Comparison of ENCODE assay signal across 24 cellular contexts in the genomic region with DNA sequence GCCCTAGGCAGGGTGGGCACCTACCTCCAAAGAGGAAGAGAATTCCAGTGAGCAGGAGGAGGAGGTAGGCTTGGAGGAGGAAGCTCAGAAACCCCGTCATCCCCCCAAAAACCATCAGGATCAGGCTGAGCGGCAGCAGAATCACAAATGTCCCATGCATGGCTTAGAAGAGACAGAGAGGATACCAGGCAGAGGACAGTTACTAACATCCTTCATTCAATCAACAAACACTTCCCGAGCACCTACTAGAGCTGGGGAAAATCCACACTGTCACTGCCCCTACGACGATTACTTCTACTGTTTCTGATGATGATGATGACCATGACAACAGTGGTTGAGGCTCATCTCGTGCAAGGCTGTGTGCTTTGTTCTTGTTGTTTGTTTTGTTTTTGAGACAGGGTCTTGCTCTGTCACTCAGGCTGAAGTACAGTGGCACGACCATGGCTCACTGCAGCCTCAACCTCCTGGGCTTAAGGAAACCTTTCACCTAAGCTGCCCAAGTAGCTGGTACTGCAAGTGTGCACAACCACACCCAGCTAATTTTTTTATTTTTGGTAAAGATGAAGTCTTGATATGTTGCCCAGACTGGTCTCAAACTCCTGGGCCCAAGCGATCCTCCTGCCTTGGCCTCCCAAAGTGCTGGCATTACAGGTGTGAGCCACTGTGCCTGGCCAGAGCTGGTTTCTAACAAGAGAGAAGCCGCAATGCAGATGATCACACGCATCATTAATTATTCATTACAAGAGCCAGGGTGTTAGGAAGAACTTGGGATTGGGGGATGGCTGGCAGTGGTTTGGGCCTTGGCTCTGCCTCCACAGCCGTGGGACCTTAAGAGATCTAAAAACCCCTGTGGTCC. TPM values are rescaled to one million over a fixed set of nuclear protein-coding genes. Genes with fewer than 3 reads are reported as not detected.
A peak's percentile ranks its signal among the peaks of the same experiment; 100 is the strongest.
DNase-seq lines count a peak whose midpoint lies in the region; ATAC-seq, FAIRE-seq and TF ChIP-seq lines count a peak whose summit lies in the region.
"Had no signal": no experiment of that assay in that cellular context is flagged by ENCODE, and none has a peak within 500 bp of the region (broad histone marks: within the 10 kb centered on the region; RNA-seq: fewer than 3 reads in every experiment).

No MANE protein-coding gene starts in this region.

- CTCF ChIA-PET in K562 (lab: Yijun Ruan, JAX; ENCODE audit: low intra/inter-chr PET ratio) = interaction anchor here (0.6 to 3.4 kb wide), 2 partner anchors 63 to 87 kb away, joined by 4 to 27 read pairs; no protein-coding TSS in a partner anchor

- no peak overlapping the region for H4K5ac ChIP-seq in H9 (ENCODE audit: insufficient read length, low read depth, low read length)

- H3K4me3 ChIP-seq in K562 = no peak overlapping the region
- H3K4me3 ChIP-seq: dorsolateral prefrontal cortex, left ventricle myocardium inferior, skin epidermis had no signal

- POLR2A ChIA-PET in K562 (lab: Yijun Ruan, JAX) = no interaction called here

- intact Hi-C loops in K562 (cut with micrococcal nuclease) = loop anchor here (5.0 kb wide), 1 partner anchor 310 kb away; the partner anchor contains the start of gene LITAFD

- TF ChIP-seq POLR2A in K562 (conservative IDR thresholded peaks at IDR 0.05) = no peak

- H3K18ac ChIP-seq in H9 (ENCODE audit: insufficient read length, low read depth, low read length) = peak overlapping the region; percentile 65

- H3K4me2 ChIP-seq in H9 (ENCODE audit: insufficient read depth, insufficient read length, low read length) (no peak overlapping the region), K562 (ENCODE audit: insufficient read depth, low read length) (peak overlapping the region; percentile 69; the same call in 1 of the 2 replicates)

- peaks cover 1% of the 10 kb centered on the region for H3K27me3 Mint-ChIP-seq in H9 (ENCODE audit: low read depth)
- peaks cover 7% of the 10 kb centered on the region for H3K27me3 Mint-ChIP-seq in neural crest cell (ENCODE audit: low read depth)

- H3K23me2 ChIP-seq in H9 (ENCODE audit: insufficient read length, low read depth, low read length, poor library complexity, severe bottlenecking) = no peaks in the 10 kb centered on the region

- H3K27me3 ChIP-seq in H9 (ENCODE audit: insufficient read depth, low read length) (no peaks in the 10 kb centered on the region), K562 (ENCODE audit: control insufficient read depth in 2 of 2, insufficient read depth in 2 of 2, low read length in 2 of 2) (peaks cover 12 to 36% of the 10 kb centered on the region in 2 experiments; a peak in 4 of 5 replicates)

- no peak overlapping the region for H3K14ac ChIP-seq in H9 (ENCODE audit: insufficient read depth, low read length)

- no peaks in the 10 kb centered on the region for H4K20me1 ChIP-seq in H9 (ENCODE audit: control insufficient read depth, insufficient read depth, insufficient read length)
- 0 out of 2 replicates have a peak, but pooled peaks cover 5% of the 10 kb centered on the region for H4K20me1 ChIP-seq in K562 (replicated peaks; ENCODE audit: control insufficient read depth, insufficient read depth, low read length)

- in situ Hi-C loops in K562 (cut with MboI) = loop anchor here (25.0 kb wide), 1 partner anchor 1590 kb away; no protein-coding TSS in a partner anchor

- H4K8ac ChIP-seq in H9 (replicated peaks; ENCODE audit: insufficient read length, low read depth, low read length) = no peak overlapping the region

- H3K4me1 Mint-ChIP-seq in H9 = peaks cover 23 to 41% of the 10 kb centered on the region in 2 experiments
- peaks cover 46% of the 10 kb centered on the region for H3K4me1 Mint-ChIP-seq in neural crest cell

- H3T11ph ChIP-seq in H9 (ENCODE audit: low read length) = no peak overlapping the region

- H3K36me3 ChIP-seq in K562 (ENCODE audit: control insufficient read depth, insufficient read depth, low read length) = no peaks in the 10 kb centered on the region
- H3K36me3 ChIP-seq: left ventricle myocardium inferior had no signal

- H3K9me3 ChIP-seq in H9 (ENCODE audit: control insufficient read depth, low read depth, low read length) (no peaks in the 10 kb centered on the region), K562 (replicated peaks; ENCODE audit: control insufficient read depth, insufficient read depth, low read depth, low read length) (no peaks in the 10 kb centered on the region)
- H3K9me3 ChIP-seq: left ventricle myocardium inferior had no signal

- no peak overlapping the region for H2BK5ac ChIP-seq in H9 (ENCODE audit: insufficient read length, low read length)

- H2AK5ac ChIP-seq in H9 (ENCODE audit: insufficient read length, low read length) = no peak overlapping the region

- TF ChIP-seq CTCF in H9 (conservative IDR thresholded peaks at IDR 0.05) (no peak), K562 (IDR thresholded peaks at IDR 0.05 in 2 of 3, conservative IDR thresholded peaks at IDR 0.05 in 1 of 3; ENCODE audit: insufficient read depth in 2 of 3, low read depth in 1 of 3, low read length in 3 of 3) (no peak), neural crest cell (conservative IDR thresholded peaks at IDR 0.05) (no peak)

- H3K79me2 ChIP-seq in H9 (ENCODE audit: insufficient read depth, low read length) = no peaks in the 10 kb centered on the region
- no peaks in the 10 kb centered on the region for H3K79me2 ChIP-seq in K562 (ENCODE audit: control insufficient read depth, insufficient read depth, low read length)

- no peak overlapping the region for H2AFZ ChIP-seq in H9 (ENCODE audit: low read length)
- H2AFZ ChIP-seq in K562 (ENCODE audit: low read depth, low read length) = no peak overlapping the region

- H3K27ac ChIP-seq in H9 (ENCODE audit: insufficient read length, low read depth, low read length) = no peak overlapping the region
- no peak overlapping the region for H3K27ac ChIP-seq in K562 (ENCODE audit: extremely low read depth, low read depth, low read length)
- H3K27ac ChIP-seq: left ventricle myocardium inferior, skin epidermis had no signal

- no peak for FAIRE-seq in K562 (lab: Jason Lieb, UNC)
- FAIRE-seq: G401.6, islet of Langerhans had no signal

- H2BK12ac ChIP-seq in H9 (ENCODE audit: insufficient read length, low read depth, low read length) = peak overlapping the region; percentile 2

- WGBS in H9 (ENCODE audit: extremely low coverage, insufficient read length, low lambda C conversion rate) = no CpG with 5 or more reads among the region's 11 CpGs
- 3% methylated on average over 11 of the region's 11 CpGs for WGBS in K562 (ENCODE audit: insufficient coverage, low coverage, missing lambda C conversion rate)

- peak; percentile 6 for DNase-seq in NCI-H1092 treated with DMSO at 0.1 percent for 48 hours (lab: John Stamatoyannopoulos, UW)
- DNase-seq in NCI-H1092 (lab: John Stamatoyannopoulos, UW) = no peak
- DNase-seq in H9 = no peak
- DNase-seq in K562 (ENCODE audit: extremely low read depth in 1 of 4, low spot score in 3 of 4) = no peak
- no peak for DNase-seq in neural crest cell (ENCODE audit: low read depth, low spot score)
- no peak for DNase-seq in AG20443 (ENCODE audit: low spot score)
- DNase-seq in NCI-H1105 (lab: John Stamatoyannopoulos, UW) = no peak
- DNase-seq: 8988T; activated gamma-delta T cell treated with Interleukin-2 at 50 U/mL for 16 hours; CD8-positive, alpha-beta T cell; left ventricle myocardium inferior; NCI-H2081 had no signal

- H3K4me1 ChIP-seq in H9 (ENCODE audit: insufficient read depth, low read length) (no peaks in the 10 kb centered on the region; the same call in 1 of the 2 replicates), K562 (replicated peaks in 1 of 2; ENCODE audit: control insufficient read depth in 2 of 2, insufficient read depth in 2 of 2, low read length in 2 of 2) (peaks cover 0 to 8% of the 10 kb centered on the region in 2 experiments; a peak in 2 of 5 replicates)

- H3K79me1 ChIP-seq in H9 (ENCODE audit: insufficient read depth, low read depth, low read length, poor library complexity, severe bottlenecking) = no peaks in the 10 kb centered on the region

- H3K9me3 Mint-ChIP-seq in H9 (peaks cover 5 to 7% of the 10 kb centered on the region in 2 experiments; a peak in 3 of 5 replicates), neural crest cell (no peaks in the 10 kb centered on the region)
- H3K9me3 Mint-ChIP-seq: CD8-positive, alpha-beta T cell; mesothelial cell of epicardium; naive thymus-derived CD4-positive, alpha-beta T cell; stimulated activated naive CD8-positive, alpha-beta T cell treated with anti-CD3 and anti-CD28 coated beads, Interleukin-15, amount 100 ng/mL, for 72 hours had no signal

- no peak overlapping the region for H3K4me3 Mint-ChIP-seq in H9
- peak overlapping the region; percentile 62 for H3K4me3 Mint-ChIP-seq in neural crest cell
- H3K4me3 Mint-ChIP-seq: activated CD8-positive, alpha-beta T cell treated with anti-CD3 and anti-CD28 coated beads, Interleukin-2, amount 10 ng/mL, durations not matched to agents 7 days and 5 days; CD8-positive, alpha-beta T cell; mesothelial cell of epicardium; naive thymus-derived CD4-positive, alpha-beta T cell had no signal

- H3K9ac ChIP-seq in H9 (ENCODE audit: extremely low read depth, insufficient read length, low read length) (no peak overlapping the region), K562 (ENCODE audit: insufficient read depth in 1 of 2, low read depth in 2 of 2, low read length in 2 of 2) (no peak overlapping the region)

- ATAC-seq in K562 = no peak
- no peak for ATAC-seq in GM18511 (IDR thresholded peaks at IDR 0.05; ENCODE audit: unreplicated experiment)
- ATAC-seq: activated CD8-positive, alpha-beta T cell treated with anti-CD3 and anti-CD28 coated beads, Interleukin-2, amount 10 ng/mL, durations not matched to agents 7 days and 5 days; CD8-positive, alpha-beta T cell; naive thymus-derived CD4-positive, alpha-beta T cell had no signal

- no peak for TF ChIP-seq RAD21 in K562 (CRISPR knock-in tag; conservative IDR thresholded peaks at IDR 0.05 in 1 of 2, IDR thresholded peaks at IDR 0.05 in 1 of 2)

- H2BK120ac ChIP-seq in H9 (ENCODE audit: low read depth, low read length, poor library complexity, severe bottlenecking) = no peak overlapping the region

- no peak overlapping the region for H4K91ac ChIP-seq in H9 (ENCODE audit: insufficient read length, low read depth, low read length)

- no peak for TF ChIP-seq EP300 in K562 (IDR thresholded peaks at IDR 0.05; ENCODE audit: low read length)

- H2BK20ac ChIP-seq in H9 (ENCODE audit: low read depth, low read length, poor library complexity, severe bottlenecking) = no peak overlapping the region

- no peak overlapping the region for H3K56ac ChIP-seq in H9 (ENCODE audit: insufficient read length, low read depth, low read length)

- H2BK15ac ChIP-seq in H9 (ENCODE audit: low read depth, low read length) = no peak overlapping the region

- no TSS peak for BruUV-seq in K562 (replicated peaks; lab: Mats Ljungman, UMichigan)

- H3K36me3 Mint-ChIP-seq in H9 (ENCODE audit: insufficient read depth in 1 of 3, low read depth in 3 of 3) = no peaks in the 10 kb centered on the region
- no peaks in the 10 kb centered on the region for H3K36me3 Mint-ChIP-seq in neural crest cell (ENCODE audit: low read depth)
- H3K36me3 Mint-ChIP-seq: CD8-positive, alpha-beta T cell; mesothelial cell of epicardium; naive thymus-derived CD4-positive, alpha-beta T cell had no signal

- H3K23ac ChIP-seq in H9 (ENCODE audit: insufficient read length, low read depth, low read length) = no peak overlapping the region

- H3K4ac ChIP-seq in H9 (ENCODE audit: low read depth, low read length) = no peak overlapping the region

- H3K27ac Mint-ChIP-seq in H9 = peak overlapping the region; percentile 53 to 98 (median 64); a peak in 5 of 7 replicates
- H3K27ac Mint-ChIP-seq in neural crest cell (ENCODE audit: unreplicated experiment) = peak overlapping the region; percentile 99
- H3K27ac Mint-ChIP-seq: CD8-positive, alpha-beta T cell; naive thymus-derived CD4-positive, alpha-beta T cell had no signal

- no peaks in the 10 kb centered on the region for H3K9me1 ChIP-seq in K562 (ENCODE audit: control insufficient read depth, insufficient read depth, low read length)

RNA-seq across cellular contexts. Expression of gene TMEM114, which starts 18.0 kb away (rescaled TPM):
- 0.33 and 1.2 TPM in 2 replicates for total RNA-seq in H9 (2021)
- total RNA-seq in K562 (2011; cell fraction: chromatin; rRNA removed; ENCODE audit: low replicate concordance) = not detected in 2 replicates
- not detected in 2 replicates for total RNA-seq in K562 (2011; cell fraction: nucleolus; rRNA removed)
- total RNA-seq in K562 (2011; cell fraction: nucleoplasm; rRNA removed) = not detected in 2 replicates
- not detected in 2 replicates for total RNA-seq in K562 (2014; rRNA removed)
- not detected in 2 replicates for total RNA-seq in K562 (2014; rRNA removed; fragmentation: Illumina TruSeq; extraction: Trizol)
- not detected in 2 replicates for total RNA-seq in K562 (2015; rRNA removed; fragmentation: Illumina TruSeq; extraction: Trizol)
- total RNA-seq in K562 (2021) = not detected in 2 replicates
- not detected in 2 replicates for polyA plus RNA-seq in K562 (2011; rRNA removed)
- polyA plus RNA-seq in K562 (2011; cell fraction: cytosol; rRNA removed) = not detected in 2 replicates
- polyA plus RNA-seq in K562 (2011; cell fraction: nucleus; rRNA removed) = not detected in 2 replicates
- polyA plus RNA-seq in K562 (2012) = not detected in 2 replicates
- not detected in 2 replicates for polyA plus RNA-seq in K562 (2014; fragmentation: Illumina TruSeq; extraction: Trizol)
- polyA plus RNA-seq in K562 (2014; fragmentation: Nextera tagmentation; extraction: Ambion mirVana) = not detected
- not detected in 2 replicates for polyA plus RNA-seq in K562 (2014; rRNA removed)
- polyA minus RNA-seq in K562 (2011; rRNA and poly(A)+ RNA removed) = not detected in 2 replicates
- not detected in 2 replicates for polyA minus RNA-seq in K562 (2011; cell fraction: cytosol; rRNA and poly(A)+ RNA removed)
- polyA minus RNA-seq in K562 (2011; cell fraction: nucleus; rRNA and poly(A)+ RNA removed) = not detected in 2 replicates
- total RNA-seq in neural crest cell = not detected in 2 replicates
- total RNA-seq: activated CD8-positive, alpha-beta T cell treated with anti-CD3 and anti-CD28 coated beads, Interleukin-2, amount 10 ng/mL, durations not matched to agents 7 days and 5 days; CD8-positive, alpha-beta T cell; glomerular endothelial cell; left ventricle myocardium inferior; mesothelial cell of epicardium; naive thymus-derived CD4-positive, alpha-beta T cell; osteoblast; T-helper 2 cell treated with Interferon-gamma antibody and Interleukin-4, amounts not matched to agents 100 ng/mL and 5 ng/mL, for 36 hours had no signal
- polyA plus RNA-seq: naive thymus-derived CD4-positive, alpha-beta T cell had no signal

RNA-seq across cellular contexts. Expression of gene METTL22, which starts 49.2 kb away (rescaled TPM):
- total RNA-seq in H9 (2021) = 48.9 and 51.9 TPM in 2 replicates
- 203 and 313 TPM in 2 replicates for total RNA-seq in K562 (2011; cell fraction: chromatin; rRNA removed; ENCODE audit: low replicate concordance)
- 169 and 173 TPM in 2 replicates for total RNA-seq in K562 (2011; cell fraction: nucleolus; rRNA removed)
- total RNA-seq in K562 (2011; cell fraction: nucleoplasm; rRNA removed) = 165 and 179 TPM in 2 replicates
- 12.6 and 20.0 TPM in 2 replicates for total RNA-seq in K562 (2014; rRNA removed)
- 11.5 and 14.7 TPM in 2 replicates for total RNA-seq in K562 (2014; rRNA removed; fragmentation: Illumina TruSeq; extraction: Trizol)
- 16.5 and 18.5 TPM in 2 replicates for total RNA-seq in K562 (2015; rRNA removed; fragmentation: Illumina TruSeq; extraction: Trizol)
- total RNA-seq in K562 (2021) = 20.6 and 26.3 TPM in 2 replicates
- polyA plus RNA-seq in K562 (2011; rRNA removed) = 33.2 and 45.8 TPM in 2 replicates
- polyA plus RNA-seq in K562 (2011; cell fraction: cytosol; rRNA removed) = 36.0 and 51.2 TPM in 2 replicates
- polyA plus RNA-seq in K562 (2011; cell fraction: nucleus; rRNA removed) = 219 and 305 TPM in 2 replicates
- 14.2 and 22.5 TPM in 2 replicates for polyA plus RNA-seq in K562 (2012)
- 21.2 and 22.6 TPM in 2 replicates for polyA plus RNA-seq in K562 (2014; fragmentation: Illumina TruSeq; extraction: Trizol)
- 10 to 100 TPM in 1 of 2 experiments, 1 to 10 TPM in 1; 6.9 to 12.1 TPM for polyA plus RNA-seq in K562 (2014; fragmentation: Nextera tagmentation; extraction: Ambion mirVana)
- 26.0 and 28.8 TPM in 2 replicates for polyA plus RNA-seq in K562 (2014; rRNA removed)
- 49.2 and 53.8 TPM in 2 replicates for polyA minus RNA-seq in K562 (2011; rRNA and poly(A)+ RNA removed)
- 26.8 and 31.0 TPM in 2 replicates for polyA minus RNA-seq in K562 (2011; cell fraction: cytosol; rRNA and poly(A)+ RNA removed)
- polyA minus RNA-seq in K562 (2011; cell fraction: nucleus; rRNA and poly(A)+ RNA removed) = 59.0 and 95.2 TPM in 2 replicates
- 52.0 and 57.0 TPM in 2 replicates for total RNA-seq in neural crest cell
